ENCODE assay signal across 25 cellular contexts in the genomic region with DNA sequence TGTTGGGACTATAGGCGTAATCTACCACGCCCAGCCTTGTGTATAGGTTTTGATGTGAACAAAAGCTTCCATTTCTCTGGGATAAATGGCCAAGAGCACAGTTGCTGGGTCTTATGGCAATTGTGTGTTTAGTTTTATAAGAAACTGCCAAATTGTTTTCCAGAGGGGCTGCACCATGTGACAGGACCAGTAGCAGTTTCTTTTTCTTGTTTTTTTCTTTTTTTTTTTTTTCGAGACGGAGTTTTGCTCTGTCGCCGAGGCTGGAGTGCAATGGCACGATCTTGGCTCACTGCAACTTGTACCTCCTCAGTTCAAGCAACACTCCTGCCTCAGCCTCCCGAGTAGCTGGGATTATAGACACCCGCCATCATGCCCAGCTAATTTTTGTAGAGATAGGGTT.
"Had no signal": no experiment of that assay in that cellular context is flagged by ENCODE, and none has a peak within 500 bp of the region (broad histone marks: within the 10 kb centered on the region; RNA-seq: fewer than 3 reads in every experiment).

No MANE protein-coding gene starts in this region.

- H3K36me3 ChIP-seq: ascending aorta, cardiac muscle cell had no signal

- H3K4me3 ChIP-seq: ascending aorta, cardiac muscle cell had no signal

- H3K27me3 ChIP-seq: ascending aorta, cardiac muscle cell had no signal

- ATAC-seq: activated naive CD8-positive, alpha-beta T cell treated with anti-CD3 and anti-CD28 coated beads, Interleukin-2, amount 50 U/mL, for 24 hours had no signal

- H3K27ac ChIP-seq: ascending aorta, cardiac muscle cell, VCaP had no signal

- H3K9me3 ChIP-seq: ascending aorta had no signal

- DNase-seq: activated B cell treated with CpG ODN at 0.5 μM for 24 hours; activated CD4-positive, alpha-beta memory T cell treated with anti-CD3 and anti-CD28 coated beads, Interleukin-2, amount 10 ng/mL, durations not matched to agents 7 days and 5 days; activated CD4-positive, alpha-beta T cell treated with anti-CD3 and anti-CD28 coated beads for 4 hours; activated CD4-positive, alpha-beta T cell treated with anti-CD3 and anti-CD28 coated beads, Interleukin-2, amount 50 U/mL, for 1 hour; activated CD4-positive, alpha-beta T cell treated with anti-CD3 and anti-CD28 coated beads, Interleukin-2, amount 50 U/mL, for 4 hours; activated CD4-positive, CD25-positive, alpha-beta regulatory T cell treated with anti-CD3 and anti-CD28 coated beads, Interleukin-2, amount 50 U/mL, for 72 hours; activated CD8-positive, alpha-beta memory T cell treated with anti-CD3 and anti-CD28 coated beads for 24 hours; activated CD8-positive, alpha-beta memory T cell treated with anti-CD3 and anti-CD28 coated beads, Interleukin-2, amount 10 ng/mL, durations not matched to agents 7 days and 5 days; activated CD8-positive, alpha-beta memory T cell treated with anti-CD3 and anti-CD28 coated beads, Interleukin-2, amount 50 U/mL, for 48 hours; activated CD8-positive, alpha-beta T cell treated with anti-CD3 and anti-CD28 coated beads, Interleukin-2, amount 10 ng/mL, durations not matched to agents 7 days and 5 days; activated effector memory CD4-positive, alpha-beta T cell treated with Interleukin-2 at 50 U/mL for 16 hours; activated gamma-delta T cell; activated naive CD4-positive, alpha-beta T cell treated with anti-CD3 and anti-CD28 coated beads, Interleukin-2, amount 10 ng/mL, durations not matched to agents 7 days and 5 days; activated naive CD4-positive, alpha-beta T cell treated with Interleukin-2 at 50 U/mL for 16 hours; activated naive CD8-positive, alpha-beta T cell treated with anti-CD3 and anti-CD28 coated beads, Interleukin-2, amount 10 ng/mL, durations not matched to agents 7 days and 5 days; activated naive CD8-positive, alpha-beta T cell treated with anti-CD3 and anti-CD28 coated beads, Interleukin-2, amount 50 U/mL, for 24 hours; activated T-cell treated with anti-CD3 and anti-CD28 coated beads, Interleukin-2, amount 50 U/mL, for 24 hours; activated T-cell treated with anti-CD3 and anti-CD28 coated beads, Interleukin-2, amount 50 U/mL, for 48 hours; amygdala; anterior cingulate cortex; cerebellar nuclear complex; T-helper 9 cell had no signal

- H3K4me1 ChIP-seq: ascending aorta had no signal
